1 cellular context compared by ENCODE assay signal in the genomic region with DNA sequence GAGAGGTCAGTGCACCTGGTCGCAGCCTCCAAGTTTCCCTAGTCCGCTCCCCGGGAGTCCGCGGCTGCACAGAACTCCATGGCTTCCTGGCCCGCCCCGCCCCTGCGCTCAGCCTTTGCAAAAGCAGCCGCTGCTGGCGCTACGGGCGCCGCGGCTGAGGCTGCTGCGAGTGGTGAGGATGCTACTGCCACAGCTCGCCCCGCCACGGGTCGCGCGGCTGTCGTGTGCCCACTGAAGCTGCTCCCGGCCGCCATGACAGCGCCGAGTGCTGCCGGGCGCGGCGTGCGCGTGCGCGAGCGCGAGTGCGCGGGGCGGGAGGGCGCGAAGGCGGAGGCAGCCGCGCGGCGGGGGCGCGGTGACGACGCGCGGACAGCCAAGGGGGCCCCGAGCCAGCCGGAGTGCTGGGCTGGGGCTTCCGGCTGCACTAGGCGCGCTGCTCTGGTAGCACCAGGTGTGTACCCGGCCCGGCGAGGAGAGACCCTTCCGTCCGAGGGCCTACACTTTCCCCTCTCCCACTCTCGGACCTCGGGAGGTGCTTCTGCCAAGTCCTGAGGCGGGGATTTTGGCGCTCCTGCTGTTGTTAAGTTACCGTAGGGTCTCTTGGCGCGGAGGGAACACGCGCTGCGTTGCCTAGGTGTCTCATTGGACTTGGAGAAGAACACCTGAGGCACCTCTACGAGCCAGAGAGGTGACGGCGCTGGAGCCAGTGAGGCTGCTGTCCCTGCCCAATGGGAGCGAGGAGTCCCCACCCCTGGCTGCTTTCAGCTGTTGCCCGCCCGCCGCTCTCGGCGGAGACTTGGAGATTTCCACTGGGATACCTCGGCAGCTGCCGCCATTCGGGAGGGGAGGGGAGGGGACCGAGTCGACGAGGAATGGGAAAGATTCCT.
TF ChIP-seq lines count a peak whose summit lies in the region.

No MANE protein-coding gene starts in this region.

TF ChIP-seq in WTC11, 78 proteins besides CTCF, POLR2A, EP300 and RAD21 (continued from another document):
- TF ChIP-seq, protein P1, sequence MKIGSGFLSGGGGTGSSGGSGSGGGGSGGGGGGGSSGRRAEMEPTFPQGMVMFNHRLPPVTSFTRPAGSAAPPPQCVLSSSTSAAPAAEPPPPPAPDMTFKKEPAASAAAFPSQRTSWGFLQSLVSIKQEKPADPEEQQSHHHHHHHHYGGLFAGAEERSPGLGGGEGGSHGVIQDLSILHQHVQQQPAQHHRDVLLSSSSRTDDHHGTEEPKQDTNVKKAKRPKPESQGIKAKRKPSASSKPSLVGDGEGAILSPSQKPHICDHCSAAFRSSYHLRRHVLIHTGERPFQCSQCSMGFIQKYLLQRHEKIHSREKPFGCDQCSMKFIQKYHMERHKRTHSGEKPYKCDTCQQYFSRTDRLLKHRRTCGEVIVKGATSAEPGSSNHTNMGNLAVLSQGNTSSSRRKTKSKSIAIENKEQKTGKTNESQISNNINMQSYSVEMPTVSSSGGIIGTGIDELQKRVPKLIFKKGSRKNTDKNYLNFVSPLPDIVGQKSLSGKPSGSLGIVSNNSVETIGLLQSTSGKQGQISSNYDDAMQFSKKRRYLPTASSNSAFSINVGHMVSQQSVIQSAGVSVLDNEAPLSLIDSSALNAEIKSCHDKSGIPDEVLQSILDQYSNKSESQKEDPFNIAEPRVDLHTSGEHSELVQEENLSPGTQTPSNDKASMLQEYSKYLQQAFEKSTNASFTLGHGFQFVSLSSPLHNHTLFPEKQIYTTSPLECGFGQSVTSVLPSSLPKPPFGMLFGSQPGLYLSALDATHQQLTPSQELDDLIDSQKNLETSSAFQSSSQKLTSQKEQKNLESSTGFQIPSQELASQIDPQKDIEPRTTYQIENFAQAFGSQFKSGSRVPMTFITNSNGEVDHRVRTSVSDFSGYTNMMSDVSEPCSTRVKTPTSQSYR (CRISPR knock-in tag; IDR thresholded peaks at IDR 0.05): no peak
- TF ChIP-seq ZNF317 (CRISPR knock-in tag; IDR thresholded peaks at IDR 0.05; ENCODE audit: borderline replicate concordance, low read depth) (no peak), ZNF423 (CRISPR knock-in tag; IDR thresholded peaks at IDR 0.05) (no peak; the same call in 1 of the 2 replicates), OVOL2 (CRISPR knock-in tag; IDR thresholded peaks at IDR 0.05; ENCODE audit: borderline replicate concordance) (no peak), ATF1 (CRISPR knock-in tag; IDR thresholded peaks at IDR 0.05) (peak; percentile 70), TCF7 (CRISPR knock-in tag; IDR thresholded peaks at IDR 0.05; ENCODE audit: low read depth) (peak; percentile 81; the same call in 1 of the 2 replicates), HMGA2 (CRISPR knock-in tag; IDR thresholded peaks at IDR 0.05) (no peak), ESRRA (CRISPR knock-in tag; IDR thresholded peaks at IDR 0.05; ENCODE audit: borderline replicate concordance) (peak; percentile 85; the same call in 1 of the 2 replicates), RORB (CRISPR knock-in tag; IDR thresholded peaks at IDR 0.05) (no peak), RELA (CRISPR knock-in tag; IDR thresholded peaks at IDR 0.05; ENCODE audit: borderline replicate concordance) (peak; percentile 90; the same call in 1 of the 2 replicates), GRHL2 (CRISPR knock-in tag; IDR thresholded peaks at IDR 0.05; ENCODE audit: insufficient replicate concordance, severe bottlenecking) (no peak), NR3C1 (CRISPR knock-in tag; conservative IDR thresholded peaks at IDR 0.05; ENCODE audit: low read depth) (no peak)
- TF ChIP-seq, protein P2, sequence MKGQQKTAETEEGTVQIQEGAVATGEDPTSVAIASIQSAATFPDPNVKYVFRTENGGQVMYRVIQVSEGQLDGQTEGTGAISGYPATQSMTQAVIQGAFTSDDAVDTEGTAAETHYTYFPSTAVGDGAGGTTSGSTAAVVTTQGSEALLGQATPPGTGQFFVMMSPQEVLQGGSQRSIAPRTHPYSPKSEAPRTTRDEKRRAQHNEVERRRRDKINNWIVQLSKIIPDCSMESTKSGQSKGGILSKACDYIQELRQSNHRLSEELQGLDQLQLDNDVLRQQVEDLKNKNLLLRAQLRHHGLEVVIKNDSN (CRISPR knock-in tag; IDR thresholded peaks at IDR 0.05): peak; percentile 41; the same call in 1 of the 2 replicates
- TF ChIP-seq, protein P3, sequence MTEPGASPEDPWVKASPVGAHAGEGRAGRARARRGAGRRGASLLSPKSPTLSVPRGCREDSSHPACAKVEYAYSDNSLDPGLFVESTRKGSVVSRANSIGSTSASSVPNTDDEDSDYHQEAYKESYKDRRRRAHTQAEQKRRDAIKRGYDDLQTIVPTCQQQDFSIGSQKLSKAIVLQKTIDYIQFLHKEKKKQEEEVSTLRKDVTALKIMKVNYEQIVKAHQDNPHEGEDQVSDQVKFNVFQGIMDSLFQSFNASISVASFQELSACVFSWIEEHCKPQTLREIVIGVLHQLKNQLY (CRISPR knock-in tag; IDR thresholded peaks at IDR 0.05): no peak
- TF ChIP-seq, protein P4, sequence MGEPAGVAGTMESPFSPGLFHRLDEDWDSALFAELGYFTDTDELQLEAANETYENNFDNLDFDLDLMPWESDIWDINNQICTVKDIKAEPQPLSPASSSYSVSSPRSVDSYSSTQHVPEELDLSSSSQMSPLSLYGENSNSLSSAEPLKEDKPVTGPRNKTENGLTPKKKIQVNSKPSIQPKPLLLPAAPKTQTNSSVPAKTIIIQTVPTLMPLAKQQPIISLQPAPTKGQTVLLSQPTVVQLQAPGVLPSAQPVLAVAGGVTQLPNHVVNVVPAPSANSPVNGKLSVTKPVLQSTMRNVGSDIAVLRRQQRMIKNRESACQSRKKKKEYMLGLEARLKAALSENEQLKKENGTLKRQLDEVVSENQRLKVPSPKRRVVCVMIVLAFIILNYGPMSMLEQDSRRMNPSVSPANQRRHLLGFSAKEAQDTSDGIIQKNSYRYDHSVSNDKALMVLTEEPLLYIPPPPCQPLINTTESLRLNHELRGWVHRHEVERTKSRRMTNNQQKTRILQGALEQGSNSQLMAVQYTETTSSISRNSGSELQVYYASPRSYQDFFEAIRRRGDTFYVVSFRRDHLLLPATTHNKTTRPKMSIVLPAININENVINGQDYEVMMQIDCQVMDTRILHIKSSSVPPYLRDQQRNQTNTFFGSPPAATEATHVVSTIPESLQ (CRISPR knock-in tag; IDR thresholded peaks at IDR 0.05): no peak
- TF ChIP-seq, protein P5, sequence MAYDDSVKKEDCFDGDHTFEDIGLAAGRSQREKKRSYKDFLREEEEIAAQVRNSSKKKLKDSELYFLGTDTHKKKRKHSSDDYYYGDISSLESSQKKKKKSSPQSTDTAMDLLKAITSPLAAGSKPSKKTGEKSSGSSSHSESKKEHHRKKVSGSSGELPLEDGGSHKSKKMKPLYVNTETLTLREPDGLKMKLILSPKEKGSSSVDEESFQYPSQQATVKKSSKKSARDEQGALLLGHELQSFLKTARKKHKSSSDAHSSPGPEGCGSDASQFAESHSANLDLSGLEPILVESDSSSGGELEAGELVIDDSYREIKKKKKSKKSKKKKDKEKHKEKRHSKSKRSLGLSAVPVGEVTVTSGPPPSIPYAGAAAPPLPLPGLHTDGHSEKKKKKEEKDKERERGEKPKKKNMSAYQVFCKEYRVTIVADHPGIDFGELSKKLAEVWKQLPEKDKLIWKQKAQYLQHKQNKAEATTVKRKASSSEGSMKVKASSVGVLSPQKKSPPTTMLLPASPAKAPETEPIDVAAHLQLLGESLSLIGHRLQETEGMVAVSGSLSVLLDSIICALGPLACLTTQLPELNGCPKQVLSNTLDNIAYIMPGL (CRISPR knock-in tag; IDR thresholded peaks at IDR 0.05): peak; percentile 46
